ENCODE assay signal across 10 cellular contexts in genomic region chr4:70714061-70714468, GRCh38. TPM values are rescaled to one million over a fixed set of nuclear protein-coding genes. Genes with fewer than 3 reads are reported as not detected.
DNase-seq lines count a peak whose midpoint lies in the region; ATAC-seq and TF ChIP-seq lines count a peak whose summit lies in the region.
"Had no signal": no experiment of that assay in that cellular context is flagged by ENCODE, and none has a peak within 500 bp of the region (broad histone marks: within the 10 kb centered on the region; RNA-seq: fewer than 3 reads in every experiment).

No MANE protein-coding gene starts in this region.

- H3K36me3 Mint-ChIP-seq in naive thymus-derived CD4-positive, alpha-beta T cell = no peaks in the 10 kb centered on the region

- H3K36me3 ChIP-seq in OCI-LY1 (ENCODE audit: insufficient read depth, low read length) = no peaks in the 10 kb centered on the region
- no peaks in the 10 kb centered on the region for H3K36me3 ChIP-seq in naive thymus-derived CD4-positive, alpha-beta T cell (ENCODE audit: control insufficient read depth in 2 of 3, insufficient read depth in 3 of 3, low read length in 3 of 3)
- no peaks in the 10 kb centered on the region for H3K36me3 ChIP-seq in MM.1S (replicated peaks; ENCODE audit: insufficient read depth, low read length)
- H3K36me3 ChIP-seq in MG63 = no peaks in the 10 kb centered on the region

- POLR2A ChIA-PET in naive thymus-derived CD4-positive, alpha-beta T cell (lab: Charles Lee) = interaction anchor here (1.6 to 2.1 kb wide), 2 partner anchors 8 to 20 kb away, joined by 5 to 13 read pairs; no protein-coding TSS in a partner anchor

- intact Hi-C loops in naive thymus-derived CD4-positive, alpha-beta T cell (cut with micrococcal nuclease) = loop anchor here in 1 of 2 donors (1.0 kb wide), 1 partner anchor 8 kb away; no protein-coding TSS in a partner anchor

- H3K4me1 ChIP-seq in OCI-LY1 (ENCODE audit: insufficient read depth, low read length, severe bottlenecking) (peaks cover 80% of the 10 kb centered on the region), MM.1S (ENCODE audit: low read length) (peaks cover 9% of the 10 kb centered on the region; the same call in 1 of the 2 replicates)
- peaks cover 0 to 14% of the 10 kb centered on the region in 2 donors for H3K4me1 ChIP-seq in naive thymus-derived CD4-positive, alpha-beta T cell (ENCODE audit: control insufficient read depth in 2 of 2, insufficient read depth in 2 of 2, low read length in 2 of 2)

- TF ChIP-seq CTCF in OCI-LY1 (IDR thresholded peaks at IDR 0.05; ENCODE audit: low read length) (no peak), MM.1S (IDR thresholded peaks at IDR 0.05; ENCODE audit: low read length) (no peak)

- H3K9me3 ChIP-seq in OCI-LY1 (ENCODE audit: low read length) = no peaks in the 10 kb centered on the region
- no peaks in the 10 kb centered on the region for H3K9me3 ChIP-seq in naive thymus-derived CD4-positive, alpha-beta T cell (ENCODE audit: control insufficient read depth in 2 of 3, low read length in 3 of 3)
- no peaks in the 10 kb centered on the region for H3K9me3 ChIP-seq in MM.1S (replicated peaks; ENCODE audit: insufficient read depth, low read length)
- H3K9me3 ChIP-seq in MG63 = no peaks in the 10 kb centered on the region

- H3K27me3 ChIP-seq in OCI-LY1 (ENCODE audit: insufficient read depth, low read length) = no peaks in the 10 kb centered on the region
- no peaks in the 10 kb centered on the region for H3K27me3 ChIP-seq in naive thymus-derived CD4-positive, alpha-beta T cell (ENCODE audit: control insufficient read depth in 2 of 2, insufficient read depth in 2 of 2, low read length in 2 of 2)
- no peaks in the 10 kb centered on the region for H3K27me3 ChIP-seq in MM.1S (replicated peaks; ENCODE audit: insufficient read depth, low read length)
- no peaks in the 10 kb centered on the region for H3K27me3 ChIP-seq in MG63

- H2AFZ ChIP-seq in OCI-LY1 (ENCODE audit: low read length) (no peak overlapping the region), MM.1S (ENCODE audit: low read length) (no peak overlapping the region)

- H3K9me3 Mint-ChIP-seq in naive thymus-derived CD4-positive, alpha-beta T cell = no peaks in the 10 kb centered on the region

- H4K20me1 ChIP-seq in OCI-LY1 (ENCODE audit: insufficient read depth, low read length) (no peaks in the 10 kb centered on the region), MM.1S (ENCODE audit: insufficient read depth, low read length) (no peaks in the 10 kb centered on the region)

- CTCF ChIA-PET in naive thymus-derived CD4-positive, alpha-beta T cell (lab: Charles Lee) = interaction anchor here (0.5 to 1.7 kb wide), 3 partner anchors 8 to 35 kb away, joined by 3 to 5 read pairs (median 3); no protein-coding TSS in a partner anchor

- H3K27me3 Mint-ChIP-seq in naive thymus-derived CD4-positive, alpha-beta T cell = no peaks in the 10 kb centered on the region

- H3K4me2 ChIP-seq in OCI-LY1 (ENCODE audit: low read length) (peak overlapping the region; percentile 64), MM.1S (ENCODE audit: low read depth, low read length) (no peak overlapping the region)

- H3K27ac Mint-ChIP-seq in naive thymus-derived CD4-positive, alpha-beta T cell = peak overlapping the region in 2 of 9 donors; percentile 14 to 16

- H3K9me2 ChIP-seq in OCI-LY1 (ENCODE audit: low read depth, low read length) (no peaks in the 10 kb centered on the region), MM.1S (replicated peaks; ENCODE audit: insufficient read depth, low read length) (no peaks in the 10 kb centered on the region)

- H3K79me2 ChIP-seq in OCI-LY1 (ENCODE audit: insufficient read depth, low read length) = peaks cover 76% of the 10 kb centered on the region
- H3K79me2 ChIP-seq in MM.1S (ENCODE audit: low read length) = peaks cover 89% of the 10 kb centered on the region

- H3K4me3 ChIP-seq in OCI-LY1 (ENCODE audit: low read depth, low read length, poor library complexity, severe bottlenecking) = peak overlapping the region; percentile 41
- H3K4me3 ChIP-seq in naive thymus-derived CD4-positive, alpha-beta T cell (ENCODE audit: low read length) = no peak overlapping the region
- no peak overlapping the region for H3K4me3 ChIP-seq in MM.1S (ENCODE audit: low read length)
- H3K4me3 ChIP-seq in MG63 = no peak overlapping the region

- peaks cover 22 to 56% (median 44%) of the 10 kb centered on the region in 7 donors for H3K4me1 Mint-ChIP-seq in naive thymus-derived CD4-positive, alpha-beta T cell

- ATAC-seq in GM18870 (IDR thresholded peaks at IDR 0.05; ENCODE audit: unreplicated experiment) (peak; percentile 32), HG02678 (IDR thresholded peaks at IDR 0.05; ENCODE audit: unreplicated experiment) (peak; percentile 35)
- ATAC-seq in naive thymus-derived CD4-positive, alpha-beta T cell = peak; percentile 59

- peak overlapping the region; percentile 80 for H3K27ac ChIP-seq in OCI-LY1 (ENCODE audit: low read depth, low read length, poor library complexity, severe bottlenecking)
- no peak overlapping the region for H3K27ac ChIP-seq in naive thymus-derived CD4-positive, alpha-beta T cell (ENCODE audit: low read depth, low read length)
- no peak overlapping the region for H3K27ac ChIP-seq in MM.1S (ENCODE audit: low read length)

- no peak for DNase-seq in naive thymus-derived CD4-positive, alpha-beta T cell
- no peak for DNase-seq in stimulated activated CD4-positive, alpha-beta T cell treated with anti-CD3 and anti-CD28 coated beads, Interleukin-2, amount 100 ng/mL, for 24 hours
- DNase-seq in MM.1S (no peak), MG63 (no peak)
- DNase-seq in stimulated activated CD4-positive, alpha-beta T cell treated with anti-CD3 and anti-CD28 coated beads, Interleukin-15, amount 100 ng/mL, for 24 hours = no peak
- DNase-seq: NCI-H2081 had no signal

- peak overlapping the region in 3 of 10 donors; percentile 16 to 42 (median 23) for H3K4me3 Mint-ChIP-seq in naive thymus-derived CD4-positive, alpha-beta T cell

- no peaks in the 10 kb centered on the region for H3F3A ChIP-seq in OCI-LY1 (ENCODE audit: insufficient read depth, low read length)
- no peaks in the 10 kb centered on the region for H3F3A ChIP-seq in MM.1S (ENCODE audit: insufficient read depth, low read length)

- peak overlapping the region; percentile 20; the same call in 1 of the 2 replicates for H3K9ac ChIP-seq in OCI-LY1 (ENCODE audit: low read length)
- no peak overlapping the region for H3K9ac ChIP-seq in MM.1S (ENCODE audit: low read length)

RNA-seq across cellular contexts. Expression of gene RUFY3, which starts 7.7 kb away (rescaled TPM):
- total RNA-seq in naive thymus-derived CD4-positive, alpha-beta T cell = 10 to 100 TPM; 17.3 to 41.2 (median 39.3) TPM
- 1 to 10 TPM; 4.0 to 5.7 TPM for polyA plus RNA-seq in naive thymus-derived CD4-positive, alpha-beta T cell
- 7.8 and 38.6 TPM in 2 replicates for total RNA-seq in MG63 (2014; rRNA removed; shearing (Covaris generic); ENCODE audit: low replicate concordance)

RNA-seq across cellular contexts. Expression of gene UTP3, which starts 25.7 kb away (rescaled TPM):
- total RNA-seq in naive thymus-derived CD4-positive, alpha-beta T cell = 10 to 100 TPM; 17.4 to 44.9 (median 36.5) TPM
- 10 to 100 TPM; 11.3 to 23.2 TPM for polyA plus RNA-seq in naive thymus-derived CD4-positive, alpha-beta T cell
- total RNA-seq in MG63 (2014; rRNA removed; shearing (Covaris generic); ENCODE audit: low replicate concordance) = 3.0 and 6.4 TPM in 2 replicates

RNA-seq across cellular contexts. Expression of gene JCHAIN, which starts 47.8 kb away (rescaled TPM):
- total RNA-seq in naive thymus-derived CD4-positive, alpha-beta T cell = 100 to 1,000 TPM in 1 of 5 experiments, 10 to 100 TPM in 1, not detected in 3; 71.5 to 223 TPM
- 1 to 10 TPM in 1 of 2 donors, under 1 TPM in 1; 0.81 to 2.3 TPM for polyA plus RNA-seq in naive thymus-derived CD4-positive, alpha-beta T cell
- total RNA-seq in MG63 (2014; rRNA removed; shearing (Covaris generic); ENCODE audit: low replicate concordance) = not detected in 2 replicates
- total RNA-seq: pulmonary artery endothelial cell had no signal
